Comparison of ENCODE assay signal across 8 cellular contexts in genomic region chr19:2426661-2427322, GRCh38. TPM values are rescaled to one million over a fixed set of nuclear protein-coding genes. Genes with fewer than 3 reads are reported as not detected.
DNase-seq lines count a peak whose midpoint lies in the region; ATAC-seq, FAIRE-seq and TF ChIP-seq lines count a peak whose summit lies in the region.

No MANE protein-coding gene starts in this region.

- H3K4me1 ChIP-seq in mammary epithelial cell (ENCODE audit: insufficient read depth, low read length), result peaks cover 23% of the 10 kb centered on the region
- peaks cover 24% of the 10 kb centered on the region for H3K4me1 ChIP-seq in keratinocyte (ENCODE audit: control insufficient read depth, extremely low read depth, insufficient read depth, low read length)

- H3K79me2 ChIP-seq in mammary epithelial cell (ENCODE audit: insufficient read depth, low read length), result peaks cover 43% of the 10 kb centered on the region
- peaks cover 39% of the 10 kb centered on the region for H3K79me2 ChIP-seq in keratinocyte (ENCODE audit: control insufficient read depth, insufficient read depth, low read length)

- H3K27me3 ChIP-seq in mammary epithelial cell (ENCODE audit: insufficient read depth, low read length) (no peaks in the 10 kb centered on the region), keratinocyte (ENCODE audit: control insufficient read depth, extremely low read depth, insufficient read depth, low read length) (no peaks in the 10 kb centered on the region)

- WGBS in mammary epithelial cell (ENCODE audit: low coverage, missing lambda C conversion rate), result 2% methylated on average over 13 of the region's 53 CpGs

- DNase-seq in ACHN (peak; percentile 41), GM18507 (ENCODE audit: extremely low spot score, insufficient read length, low read depth) (peak; percentile 58), SK-MEL-5 (ENCODE audit: low read depth, low spot score) (peak; percentile 38), mammary epithelial cell (peak; percentile 35), keratinocyte (ENCODE audit: low read depth, low spot score) (no peak), cerebellar nuclear complex (lab: John Stamatoyannopoulos, UW) (no peak)
- DNase-seq in stimulated activated CD4-positive, alpha-beta T cell treated with anti-CD3 and anti-CD28 coated beads, Interleukin-2, amount 100 ng/mL, for 4 hours (ENCODE audit: low read depth), result peak; percentile 21

- BruUV-seq in mammary epithelial cell (replicated peaks; lab: Mats Ljungman, UMichigan), result TSS peak; percentile 3

- peaks cover 2% of the 10 kb centered on the region for H3K9me1 ChIP-seq in keratinocyte (ENCODE audit: control insufficient read depth, extremely low read depth, insufficient read depth, low read length)

- peaks cover 2% of the 10 kb centered on the region for H4K20me1 ChIP-seq in mammary epithelial cell (ENCODE audit: insufficient read depth, low read length)
- peaks cover 15% of the 10 kb centered on the region for H4K20me1 ChIP-seq in keratinocyte (ENCODE audit: control insufficient read depth, extremely low read depth, insufficient read depth, low read length)

- peak; percentile 14 for ATAC-seq in HG03439 (IDR thresholded peaks at IDR 0.05; ENCODE audit: unreplicated experiment)

- no peaks in the 10 kb centered on the region for H3K9me3 ChIP-seq in mammary epithelial cell (replicated peaks; ENCODE audit: insufficient read depth, low read length)
- H3K9me3 ChIP-seq in keratinocyte (ENCODE audit: control insufficient read depth, low read depth, low read length), result no peaks in the 10 kb centered on the region

- H3K4me2 ChIP-seq in mammary epithelial cell (ENCODE audit: insufficient read depth, low read depth, low read length), result peak overlapping the region; percentile 90
- H3K4me2 ChIP-seq in keratinocyte (ENCODE audit: control insufficient read depth, extremely low read depth, insufficient read depth, low read depth, low read length), result peak overlapping the region; percentile 97

- H3K27ac ChIP-seq in mammary epithelial cell (ENCODE audit: insufficient read depth, low read depth, low read length) (peak overlapping the region; percentile 74), keratinocyte (ENCODE audit: control insufficient read depth, insufficient read depth, low read length) (peak overlapping the region; percentile 88)

- peak overlapping the region; percentile 53 to 99 (median 77) for H3K4me3 ChIP-seq in mammary epithelial cell (replicated peaks in 1 of 3; ENCODE audit: insufficient read depth in 1 of 3, low read depth in 2 of 3, low read length in 3 of 3)
- H3K4me3 ChIP-seq in keratinocyte (ENCODE audit: control insufficient read depth in 2 of 3, extremely low read depth in 1 of 3, insufficient read depth in 2 of 3, low read depth in 1 of 3, low read length in 3 of 3), result peak overlapping the region; percentile 84 to 100 (median 88)

- no peak for TF ChIP-seq CTCF in mammary epithelial cell (conservative IDR thresholded peaks at IDR 0.05 in 1 of 2, IDR thresholded peaks at IDR 0.05 in 1 of 2; ENCODE audit: extremely low read depth in 1 of 2, insufficient read depth in 1 of 2, low read depth in 1 of 2, low read length in 2 of 2)
- TF ChIP-seq CTCF in keratinocyte (optimal IDR thresholded peaks at IDR 0.05 in 1 of 3, IDR thresholded peaks at IDR 0.05 in 1 of 3, conservative IDR thresholded peaks at IDR 0.05 in 1 of 3; ENCODE audit: extremely low read depth in 1 of 3, insufficient read depth in 2 of 3, low read length in 3 of 3), result peak in 2 of 3 experiments; percentile 8 to 12

- in situ Hi-C loops in ACHN (cut with HindIII; ENCODE audit: low pct_ligation_motif_present, low pct_unique_long_range_greater_than_20kb, low sequenced_read_pairs) (no loop called here), SK-MEL-5 (cut with HindIII; ENCODE audit: low pct_unique_long_range_greater_than_20kb, low sequenced_read_pairs) (no loop called here), mammary epithelial cell (cut with MboI; ENCODE audit: low sequenced_read_pairs in 2 of 2) (no loop called here)

- CTCF ChIA-PET in mammary epithelial cell (lab: Charles Lee; ENCODE audit: low non-redundant PET), result no interaction called here

- intact Hi-C loops in mammary epithelial cell (cut with micrococcal nuclease), result loop anchor here (1.0 to 2.0 kb wide), 3 partner anchors 36 to 184 kb away; no protein-coding TSS in a partner anchor

- FAIRE-seq in GM18507 (lab: Jason Lieb, UNC), result no peak
- FAIRE-seq in keratinocyte (lab: Jason Lieb, UNC), result no peak

- H3K9ac ChIP-seq in mammary epithelial cell (ENCODE audit: insufficient read depth, low read length), result peak overlapping the region; percentile 43
- H3K9ac ChIP-seq in keratinocyte (ENCODE audit: control insufficient read depth, extremely low read depth, insufficient read depth, low read length), result peak overlapping the region; percentile 93

- dilution Hi-C loops in mammary epithelial cell (cut with HindIII; ENCODE audit: low sequenced_read_pairs), result no loop called here
- dilution Hi-C loops in keratinocyte (cut with MboI; ENCODE audit: extremely low pct_ligation_motif_present, low sequenced_read_pairs), result no loop called here

- H3K36me3 ChIP-seq in mammary epithelial cell (ENCODE audit: insufficient read depth, low read length) (no peaks in the 10 kb centered on the region), keratinocyte (ENCODE audit: control insufficient read depth in 2 of 2, extremely low read depth in 1 of 2, insufficient read depth in 2 of 2, low read length in 2 of 2) (peaks cover 18 to 21% of the 10 kb centered on the region in 2 experiments)

- H2AFZ ChIP-seq in mammary epithelial cell (ENCODE audit: low read depth, low read length) (peak overlapping the region; percentile 87), keratinocyte (ENCODE audit: control insufficient read depth, low read length) (peak overlapping the region; percentile 63)

RNA-seq across cellular contexts. Expression of gene TIMM13, which starts 0.6 kb away (rescaled TPM):
- total RNA-seq in SK-MEL-5 (2014; rRNA removed; shearing (Covaris generic)), result 48.9 and 52.3 TPM in 2 replicates
- polyA plus RNA-seq in SK-MEL-5 (2015; cell fraction: cytosol; rRNA removed), result 47.4 and 63.9 TPM in 2 replicates
- 18.4 and 35.2 TPM in 2 replicates for polyA plus RNA-seq in SK-MEL-5 (2015; cell fraction: nucleus; rRNA removed)
- 100 to 1,000 TPM in 1 of 2 donors, 10 to 100 TPM in 1; 20.8 to 133 TPM for total RNA-seq in mammary epithelial cell
- polyA plus RNA-seq in mammary epithelial cell, result 62.2 TPM
- polyA minus RNA-seq in mammary epithelial cell, result 3.3 TPM
- polyA plus RNA-seq in keratinocyte, result 38.8 to 64.3 TPM (median 45.0 TPM) in 3 replicates
- 42.2 TPM for polyA plus RNA-seq in keratinocyte (2011; ENCODE audit: low read depth)
- 17.1 and 68.7 TPM in 2 replicates for polyA plus RNA-seq in keratinocyte (2011; cell fraction: cytosol; rRNA removed)
- 16.8 and 22.4 TPM in 2 replicates for polyA plus RNA-seq in keratinocyte (2011; cell fraction: nucleus; rRNA removed)
- 38.7 and 116 TPM in 2 replicates for polyA plus RNA-seq in keratinocyte (2012; ENCODE audit: low replicate concordance)
- polyA minus RNA-seq in keratinocyte, result 9.1 to 11.1 TPM (median 10.2 TPM) in 3 replicates
- 73.9 TPM for polyA minus RNA-seq in keratinocyte (2011; cell fraction: cytosol; rRNA and poly(A)+ RNA removed)
- polyA minus RNA-seq in keratinocyte (2011; cell fraction: nucleus; rRNA and poly(A)+ RNA removed), result 12.3 and 15.5 TPM in 2 replicates

RNA-seq across cellular contexts. Expression of gene LMNB2, which starts 30.0 kb away (rescaled TPM):
- 52.1 and 52.6 TPM in 2 replicates for total RNA-seq in SK-MEL-5 (2014; rRNA removed; shearing (Covaris generic))
- 74.5 and 94.3 TPM in 2 replicates for polyA plus RNA-seq in SK-MEL-5 (2015; cell fraction: cytosol; rRNA removed)
- 45.5 and 48.0 TPM in 2 replicates for polyA plus RNA-seq in SK-MEL-5 (2015; cell fraction: nucleus; rRNA removed)
- 100 to 1,000 TPM in 1 of 2 donors, 10 to 100 TPM in 1; 42.0 to 108 TPM for total RNA-seq in mammary epithelial cell
- 78.9 TPM for polyA plus RNA-seq in mammary epithelial cell
- polyA minus RNA-seq in mammary epithelial cell, result 98.4 TPM
- polyA plus RNA-seq in keratinocyte, result 55.7 to 84.8 TPM (median 80.1 TPM) in 3 replicates
- 8.0 TPM for polyA plus RNA-seq in keratinocyte (2011; ENCODE audit: low read depth)
- 37.6 and 49.0 TPM in 2 replicates for polyA plus RNA-seq in keratinocyte (2011; cell fraction: cytosol; rRNA removed)
- polyA plus RNA-seq in keratinocyte (2011; cell fraction: nucleus; rRNA removed), result 59.8 and 68.0 TPM in 2 replicates
- 12.4 and 76.0 TPM in 2 replicates for polyA plus RNA-seq in keratinocyte (2012; ENCODE audit: low replicate concordance)
- polyA minus RNA-seq in keratinocyte, result 46.8 to 87.1 TPM (median 57.1 TPM) in 3 replicates
- polyA minus RNA-seq in keratinocyte (2011; cell fraction: cytosol; rRNA and poly(A)+ RNA removed), result 90.9 TPM
- 21.3 and 24.7 TPM in 2 replicates for polyA minus RNA-seq in keratinocyte (2011; cell fraction: nucleus; rRNA and poly(A)+ RNA removed)

RNA-seq across cellular contexts. Expression of gene GADD45B, which starts 49.1 kb away (rescaled TPM):
- 4.0 TPM in 2 replicates for total RNA-seq in SK-MEL-5 (2014; rRNA removed; shearing (Covaris generic))
- polyA plus RNA-seq in SK-MEL-5 (2015; cell fraction: cytosol; rRNA removed), result 4.4 and 4.8 TPM in 2 replicates
- 1.9 and 3.6 TPM in 2 replicates for polyA plus RNA-seq in SK-MEL-5 (2015; cell fraction: nucleus; rRNA removed)
- total RNA-seq in mammary epithelial cell, result 10 to 100 TPM; 18.0 to 83.9 TPM
- 28.3 TPM for polyA plus RNA-seq in mammary epithelial cell
- polyA minus RNA-seq in mammary epithelial cell, result 38.9 TPM
- polyA plus RNA-seq in keratinocyte, result 20.6 to 32.4 TPM (median 26.8 TPM) in 3 replicates
- polyA plus RNA-seq in keratinocyte (2011; ENCODE audit: low read depth), result 149 TPM
- 9.5 and 12.5 TPM in 2 replicates for polyA plus RNA-seq in keratinocyte (2011; cell fraction: cytosol; rRNA removed)
- 34.9 and 41.2 TPM in 2 replicates for polyA plus RNA-seq in keratinocyte (2011; cell fraction: nucleus; rRNA removed)
- polyA plus RNA-seq in keratinocyte (2012; ENCODE audit: low replicate concordance), result 21.0 and 188 TPM in 2 replicates
- polyA minus RNA-seq in keratinocyte, result 9.5 to 21.8 TPM (median 13.7 TPM) in 3 replicates
- 40.5 TPM for polyA minus RNA-seq in keratinocyte (2011; cell fraction: cytosol; rRNA and poly(A)+ RNA removed)
- polyA minus RNA-seq in keratinocyte (2011; cell fraction: nucleus; rRNA and poly(A)+ RNA removed), result 16.2 and 25.8 TPM in 2 replicates

Comparison
In these comparisons a context has a peak if more than half of its experiments do, and no peak if none do; other contexts are left out.
1. DNase-seq: peak in ACHN (single experiment), GM18507 (single experiment), SK-MEL-5 (single experiment), mammary epithelial cell (single experiment) and stimulated activated CD4-positive, alpha-beta T cell treated with anti-CD3 and anti-CD28 coated beads, Interleukin-2, amount 100 ng/mL, for 4 hours (single experiment); none in keratinocyte (single experiment) and cerebellar nuclear complex (0 of 2).
2. CTCF ChIP-seq: peak in keratinocyte (2 of 3); none in mammary epithelial cell (0 of 2).